Comparison of ENCODE assay signal across 1 cellular context in genomic region chr15:77853910-77854309, GRCh38.
TF ChIP-seq lines count a peak whose summit lies in the region.

No MANE protein-coding gene starts in this region.

TF ChIP-seq in HepG2, 621 proteins besides CTCF, POLR2A, EP300 and RAD21 (continued from another document):
- TF ChIP-seq, protein P1, sequence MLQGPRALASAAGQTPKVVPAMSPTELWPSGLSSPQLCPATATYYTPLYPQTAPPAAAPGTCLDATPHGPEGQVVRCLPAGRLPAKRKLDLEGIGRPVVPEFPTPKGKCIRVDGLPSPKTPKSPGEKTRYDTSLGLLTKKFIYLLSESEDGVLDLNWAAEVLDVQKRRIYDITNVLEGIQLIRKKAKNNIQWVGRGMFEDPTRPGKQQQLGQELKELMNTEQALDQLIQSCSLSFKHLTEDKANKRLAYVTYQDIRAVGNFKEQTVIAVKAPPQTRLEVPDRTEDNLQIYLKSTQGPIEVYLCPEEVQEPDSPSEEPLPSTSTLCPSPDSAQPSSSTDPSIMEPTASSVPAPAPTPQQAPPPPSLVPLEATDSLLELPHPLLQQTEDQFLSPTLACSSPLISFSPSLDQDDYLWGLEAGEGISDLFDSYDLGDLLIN (CRISPR knock-in tag; IDR thresholded peaks at IDR 0.05; ENCODE audit: borderline replicate concordance), result no peak
- TF ChIP-seq, protein P2, sequence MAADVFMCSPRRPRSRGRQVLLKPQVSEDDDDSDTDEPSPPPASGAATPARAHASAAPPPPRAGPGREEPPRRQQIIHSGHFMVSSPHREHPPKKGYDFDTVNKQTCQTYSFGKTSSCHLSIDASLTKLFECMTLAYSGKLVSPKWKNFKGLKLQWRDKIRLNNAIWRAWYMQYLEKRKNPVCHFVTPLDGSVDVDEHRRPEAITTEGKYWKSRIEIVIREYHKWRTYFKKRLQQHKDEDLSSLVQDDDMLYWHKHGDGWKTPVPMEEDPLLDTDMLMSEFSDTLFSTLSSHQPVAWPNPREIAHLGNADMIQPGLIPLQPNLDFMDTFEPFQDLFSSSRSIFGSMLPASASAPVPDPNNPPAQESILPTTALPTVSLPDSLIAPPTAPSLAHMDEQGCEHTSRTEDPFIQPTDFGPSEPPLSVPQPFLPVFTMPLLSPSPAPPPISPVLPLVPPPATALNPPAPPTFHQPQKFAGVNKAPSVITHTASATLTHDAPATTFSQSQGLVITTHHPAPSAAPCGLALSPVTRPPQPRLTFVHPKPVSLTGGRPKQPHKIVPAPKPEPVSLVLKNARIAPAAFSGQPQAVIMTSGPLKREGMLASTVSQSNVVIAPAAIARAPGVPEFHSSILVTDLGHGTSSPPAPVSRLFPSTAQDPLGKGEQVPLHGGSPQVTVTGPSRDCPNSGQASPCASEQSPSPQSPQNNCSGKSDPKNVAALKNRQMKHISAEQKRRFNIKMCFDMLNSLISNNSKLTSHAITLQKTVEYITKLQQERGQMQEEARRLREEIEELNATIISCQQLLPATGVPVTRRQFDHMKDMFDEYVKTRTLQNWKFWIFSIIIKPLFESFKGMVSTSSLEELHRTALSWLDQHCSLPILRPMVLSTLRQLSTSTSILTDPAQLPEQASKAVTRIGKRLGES (CRISPR knock-in tag; IDR thresholded peaks at IDR 0.05; ENCODE audit: borderline replicate concordance), result no peak
- TF ChIP-seq ZNF460 (CRISPR knock-in tag; IDR thresholded peaks at IDR 0.05; ENCODE audit: borderline replicate concordance), result no peak
- no peak for TF ChIP-seq KDM1A (CRISPR knock-in tag; IDR thresholded peaks at IDR 0.05)
